Comparison of ENCODE assay signal across 8 cellular contexts in the genomic region with DNA sequence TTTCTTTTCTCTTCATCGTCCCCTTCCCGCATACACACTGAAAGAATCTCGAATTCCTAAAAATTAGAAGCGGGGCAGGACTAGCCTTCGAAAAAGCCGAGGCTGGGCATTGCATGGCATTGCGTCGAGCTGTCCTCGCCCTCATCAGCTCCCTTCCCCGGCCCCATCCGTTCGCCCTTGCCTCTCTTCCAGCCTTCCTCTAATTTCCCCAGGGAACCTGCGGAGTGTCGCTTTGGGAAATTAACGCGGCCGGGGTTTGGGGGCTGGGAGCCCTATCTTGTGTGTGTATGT. TPM values are rescaled to one million over a fixed set of nuclear protein-coding genes. Genes with fewer than 3 reads are reported as not detected.
DNase-seq lines count a peak whose midpoint lies in the region; ATAC-seq and TF ChIP-seq lines count a peak whose summit lies in the region.

No MANE protein-coding gene starts in this region.

- peaks cover 68% of the 10 kb centered on the region for H3K4me1 Mint-ChIP-seq in stimulated activated naive CD8-positive, alpha-beta T cell treated with anti-CD3 and anti-CD28 coated beads, Interleukin-15, Interleukin-2, amounts not matched to agents 100 ng/mL and 50 ng/mL, for 24 hours (ENCODE audit: low read depth)
- peaks cover 62% of the 10 kb centered on the region for H3K4me1 Mint-ChIP-seq in MCF 10A (ENCODE audit: insufficient read depth, unreplicated experiment)

- TF ChIP-seq CTCF in MCF 10A (IDR thresholded peaks at IDR 0.05; ENCODE audit: unreplicated experiment): no peak

- H3K27ac Mint-ChIP-seq in stimulated activated naive CD8-positive, alpha-beta T cell treated with anti-CD3 and anti-CD28 coated beads, Interleukin-15, Interleukin-2, amounts not matched to agents 100 ng/mL and 50 ng/mL, for 24 hours: peak overlapping the region; percentile 75
- peak overlapping the region; percentile 83 for H3K27ac Mint-ChIP-seq in MCF 10A (ENCODE audit: low read depth, unreplicated experiment)

- H3K4me3 Mint-ChIP-seq in stimulated activated naive CD8-positive, alpha-beta T cell treated with anti-CD3 and anti-CD28 coated beads, Interleukin-15, Interleukin-2, amounts not matched to agents 100 ng/mL and 50 ng/mL, for 24 hours: peak overlapping the region; percentile 90
- H3K4me3 Mint-ChIP-seq in MCF 10A (ENCODE audit: unreplicated experiment): peak overlapping the region; percentile 84

- peak overlapping the region; percentile 88 for H3K4me3 ChIP-seq in mesodermal cell (ENCODE audit: extremely low read depth, insufficient read depth, low read length, poor library complexity, severe bottlenecking)

- WGBS in mesodermal cell (ENCODE audit: insufficient coverage in 2 of 2), 2 experiments: 0% methylated on average over 9 to 11 of the region's 17 CpGs

- H3K36me3 ChIP-seq in mesodermal cell (ENCODE audit: control insufficient read depth, insufficient read depth, low read length): peaks cover 32% of the 10 kb centered on the region

- no TSS peak for BruUV-seq in MCF 10A (replicated peaks; lab: Mats Ljungman, UMichigan)

- no peaks in the 10 kb centered on the region for H3K9me3 ChIP-seq in mesodermal cell (ENCODE audit: control insufficient read depth, low read length)

- intact Hi-C loops in MCF 10A (cut with micrococcal nuclease): loop anchor here (1.0 kb wide), 1 partner anchor 12 kb away; no protein-coding TSS in a partner anchor

- peak overlapping the region; percentile 45 for H3K27ac ChIP-seq in mesodermal cell (ENCODE audit: low read depth, low read length, severe bottlenecking)

- no peak for DNase-seq in stimulated activated naive CD8-positive, alpha-beta T cell treated with anti-CD3 and anti-CD28 coated beads, Interleukin-15, Interleukin-2, amounts not matched to agents 100 U/mL and 50 U/mL, for 24 hours
- DNase-seq in MCF 10A (ENCODE audit: unreplicated experiment): no peak
- no peak for DNase-seq in cortex of kidney (lab: John Stamatoyannopoulos, UW)
- DNase-seq in anterior cingulate cortex (lab: John Stamatoyannopoulos, UW): no peak
- no peak for DNase-seq in NCI-H510A treated with DMSO at 0.1 percent for 48 hours (lab: John Stamatoyannopoulos, UW)

- peaks cover 45% of the 10 kb centered on the region for H3K27me3 Mint-ChIP-seq in stimulated activated naive CD8-positive, alpha-beta T cell treated with anti-CD3 and anti-CD28 coated beads, Interleukin-15, Interleukin-2, amounts not matched to agents 100 ng/mL and 50 ng/mL, for 24 hours
- H3K27me3 Mint-ChIP-seq in MCF 10A (ENCODE audit: insufficient read depth, unreplicated experiment): no peaks in the 10 kb centered on the region

- H3K9me3 Mint-ChIP-seq in stimulated activated naive CD8-positive, alpha-beta T cell treated with anti-CD3 and anti-CD28 coated beads, Interleukin-15, Interleukin-2, amounts not matched to agents 100 ng/mL and 50 ng/mL, for 24 hours: no peaks in the 10 kb centered on the region
- no peaks in the 10 kb centered on the region for H3K9me3 Mint-ChIP-seq in MCF 10A (ENCODE audit: unreplicated experiment)

- H3K36me3 Mint-ChIP-seq in stimulated activated naive CD8-positive, alpha-beta T cell treated with anti-CD3 and anti-CD28 coated beads, Interleukin-15, Interleukin-2, amounts not matched to agents 100 ng/mL and 50 ng/mL, for 24 hours (ENCODE audit: low read depth): peaks cover 11% of the 10 kb centered on the region
- H3K36me3 Mint-ChIP-seq in MCF 10A (ENCODE audit: insufficient read depth, unreplicated experiment): peaks cover 15% of the 10 kb centered on the region

- ATAC-seq in stimulated activated naive CD8-positive, alpha-beta T cell treated with anti-CD3 and anti-CD28 coated beads, Interleukin-15, Interleukin-2, amounts not matched to agents 100 U/mL and 50 U/mL, for 24 hours: no peak
- no peak for ATAC-seq in GM19023 (IDR thresholded peaks at IDR 0.05; ENCODE audit: unreplicated experiment)

- CTCF ChIA-PET in MCF 10A (lab: Yijun Ruan, JAX): interaction anchor here (0.6 to 7.8 kb wide), 18 partner anchors 9 to 179 kb away, joined by 3 to 174 read pairs (median 5); partner anchors contain the start of genes CD4, COPS7A, MLF2 and SPSB2

- POLR2A ChIA-PET in MCF 10A (lab: Yijun Ruan, JAX): interaction anchor here (0.8 to 4.2 kb wide), 14 partner anchors 9 to 178 kb away, joined by 3 to 119 read pairs (median 4); partner anchors contain the start of genes CDCA3, COPS7A, MLF2 and USP5

- peaks cover 43% of the 10 kb centered on the region for H3K4me1 ChIP-seq in mesodermal cell (ENCODE audit: control insufficient read depth, insufficient read depth, low read length, poor library complexity, severe bottlenecking)

RNA-seq across cellular contexts. Expression of gene PTMS, which starts 1.1 kb away (rescaled TPM):
- total RNA-seq in MCF 10A (2022): 242 and 284 TPM in 2 replicates
- 585 TPM for polyA plus RNA-seq in mesodermal cell (2013, experiment 1 of 2)
- 569 TPM for polyA plus RNA-seq in mesodermal cell (2013, experiment 2 of 2)

RNA-seq across cellular contexts. Expression of gene LAG3, which starts 5.1 kb away (rescaled TPM):
- total RNA-seq in MCF 10A (2022): 0.58 and 1.0 TPM in 2 replicates
- polyA plus RNA-seq in mesodermal cell (2013, experiment 1 of 2): 2.0 TPM
- 2.3 TPM for polyA plus RNA-seq in mesodermal cell (2013, experiment 2 of 2)

RNA-seq across cellular contexts. Expression of gene MLF2, which starts 14.3 kb away (rescaled TPM):
- total RNA-seq in MCF 10A (2022): 151 and 162 TPM in 2 replicates
- polyA plus RNA-seq in mesodermal cell (2013, experiment 1 of 2): 216 TPM
- polyA plus RNA-seq in mesodermal cell (2013, experiment 2 of 2): 188 TPM

RNA-seq across cellular contexts. Expression of gene CD4, which starts 22.1 kb away (rescaled TPM):
- not detected in 2 replicates for total RNA-seq in MCF 10A (2022)
- polyA plus RNA-seq in mesodermal cell (2013, experiment 1 of 2): 6.0 TPM
- polyA plus RNA-seq in mesodermal cell (2013, experiment 2 of 2): 6.5 TPM

RNA-seq across cellular contexts. Expression of gene COPS7A, which starts 43.4 kb away (rescaled TPM):
- total RNA-seq in MCF 10A (2022): 55.5 and 61.3 TPM in 2 replicates
- polyA plus RNA-seq in mesodermal cell (2013, experiment 1 of 2): 45.2 TPM
- 37.3 TPM for polyA plus RNA-seq in mesodermal cell (2013, experiment 2 of 2)
